20 cellular contexts compared by ENCODE assay signal in genomic region chr5:95804765-95805539, GRCh38. TPM values are rescaled to one million over a fixed set of nuclear protein-coding genes. Genes with fewer than 3 reads are reported as not detected.
DNase-seq lines count a peak whose midpoint lies in the region; ATAC-seq, FAIRE-seq and TF ChIP-seq lines count a peak whose summit lies in the region.
"Had no signal": no experiment of that assay in that cellular context is flagged by ENCODE, and none has a peak within 500 bp of the region (broad histone marks: within the 10 kb centered on the region; RNA-seq: fewer than 3 reads in every experiment).

No MANE protein-coding gene starts in this region.

- no peak overlapping the region for H3K27ac Mint-ChIP-seq in CD4-positive, alpha-beta T cell

- H3K9me3 Mint-ChIP-seq in CD4-positive, alpha-beta T cell, result no peaks in the 10 kb centered on the region
- H3K9me3 Mint-ChIP-seq: CD8-positive, alpha-beta memory T cell; H9 had no signal

- no peak overlapping the region for H3K4me3 ChIP-seq in left ventricle myocardium inferior
- H3K4me3 ChIP-seq in esophagus muscularis mucosa, result no peak overlapping the region
- H3K4me3 ChIP-seq in HepG2 (replicated peaks in 1 of 3; ENCODE audit: insufficient read depth in 1 of 3, low read depth in 2 of 3, low read length in 3 of 3), result no peak overlapping the region
- H3K4me3 ChIP-seq in small intestine (ENCODE audit: low read depth in 1 of 2, low read length in 2 of 2), result no peak overlapping the region
- H3K4me3 ChIP-seq: BLaER1 treated with 17β-estradiol and CSF1 and Interleukin-3, amounts not matched to agents 10 nM and 100 nM; GM12878 had no signal

- TF ChIP-seq POLR2A in esophagus muscularis mucosa (IDR thresholded peaks at IDR 0.05; ENCODE audit: low read depth), result no peak
- no peak for TF ChIP-seq POLR2A in HepG2 (IDR thresholded peaks at IDR 0.05; ENCODE audit: insufficient read depth in 1 of 2, low read depth in 2 of 2, low read length in 2 of 2)

- no peak overlapping the region for H3K4me3 Mint-ChIP-seq in CD4-positive, alpha-beta T cell
- H3K4me3 Mint-ChIP-seq: H9 had no signal

- H3K27ac ChIP-seq in left ventricle myocardium inferior (replicated peaks) (peak overlapping the region; percentile 82), esophagus muscularis mucosa (replicated peaks in 1 of 4) (no peak overlapping the region), HepG2 (ENCODE audit: extremely low read length, insufficient read depth, low read length) (peak overlapping the region; percentile 76), small intestine (ENCODE audit: low read depth in 1 of 2, low read length in 1 of 2) (peak overlapping the region in 1 of 2 donors; percentile 72)
- no peak overlapping the region for H3K27ac ChIP-seq in CD4-positive, alpha-beta T cell (ENCODE audit: low read depth, low read length)
- H3K27ac ChIP-seq: 22Rv1; BLaER1 treated with 17β-estradiol and CSF1 and Interleukin-3, amounts not matched to agents 10 nM and 100 nM had no signal

- POLR2A ChIA-PET in HepG2 (lab: Yijun Ruan, JAX), result interaction anchor here (0.6 to 4.1 kb wide), 3 partner anchors 17 to 39 kb away, joined by 3 to 82 read pairs (median 10); partner anchors contain the start of gene GLRX
- POLR2A ChIA-PET in CD4-positive, alpha-beta T cell (lab: Charles Lee), result interaction anchor here (6.2 kb wide), 1 partner anchor 16 kb away, joined by 157 read pairs; the partner anchor contains the start of gene GLRX

- no peak for FAIRE-seq in HepG2 (lab: Jason Lieb, UNC)
- FAIRE-seq in small intestine (lab: Jason Lieb, UNC), result no peak
- FAIRE-seq: GM12878, H1 had no signal

- H2AFZ ChIP-seq in HepG2 (ENCODE audit: low read length), result no peak overlapping the region

- H4K20me1 ChIP-seq in HepG2 (ENCODE audit: insufficient read depth, low read length), result no peaks in the 10 kb centered on the region
- H4K20me1 ChIP-seq: BLaER1 treated with 17β-estradiol and CSF1 and Interleukin-3, amounts not matched to agents 10 nM and 100 nM had no signal

- ATAC-seq in HepG2, result no peak
- no peak for ATAC-seq in CD4-positive, alpha-beta T cell (ENCODE audit: poor library complexity)
- ATAC-seq: GM12878 had no signal

- CTCF ChIA-PET in HepG2 (lab: Yijun Ruan, JAX; ENCODE audit: low intra/inter-chr PET ratio, low total read pairs), result no interaction called here
- CTCF ChIA-PET in CD4-positive, alpha-beta T cell (lab: Charles Lee), result interaction anchor here (1.9 kb wide), 1 partner anchor 24 kb away, joined by 5 read pairs; no protein-coding TSS in a partner anchor

- H3K4me2 ChIP-seq in HepG2 (ENCODE audit: low read depth, low read length), result no peak overlapping the region

- H3K27me3 ChIP-seq in left ventricle myocardium inferior (ENCODE audit: low read depth), result no peaks in the 10 kb centered on the region
- no peaks in the 10 kb centered on the region for H3K27me3 ChIP-seq in esophagus muscularis mucosa
- no peaks in the 10 kb centered on the region for H3K27me3 ChIP-seq in HepG2 (ENCODE audit: control insufficient read depth in 1 of 2, insufficient read depth in 2 of 2, low read length in 2 of 2)
- H3K27me3 ChIP-seq in small intestine (ENCODE audit: control insufficient read depth in 2 of 2, insufficient read depth in 2 of 2, low read length in 2 of 2), result no peaks in the 10 kb centered on the region
- H3K27me3 ChIP-seq in CD4-positive, alpha-beta T cell (ENCODE audit: control insufficient read depth, insufficient read depth, low read length), result no peaks in the 10 kb centered on the region
- H3K27me3 ChIP-seq: BLaER1 treated with 17β-estradiol and CSF1 and Interleukin-3, amounts not matched to agents 10 nM and 100 nM had no signal

- H3K9me3 ChIP-seq in left ventricle myocardium inferior (replicated peaks) (peaks cover 11% of the 10 kb centered on the region), esophagus muscularis mucosa (peaks cover 0 to 6% (median 0%) of the 10 kb centered on the region in 4 donors), HepG2 (ENCODE audit: low read length) (no peaks in the 10 kb centered on the region), small intestine (ENCODE audit: control insufficient read depth, low read depth) (no peaks in the 10 kb centered on the region)
- H3K9me3 ChIP-seq in CD4-positive, alpha-beta T cell (ENCODE audit: control insufficient read depth, low read length), result no peaks in the 10 kb centered on the region

- TF ChIP-seq EP300 in esophagus muscularis mucosa (IDR thresholded peaks at IDR 0.05), result no peak
- no peak for TF ChIP-seq EP300 in HepG2 (IDR thresholded peaks at IDR 0.05; ENCODE audit: low read depth in 2 of 2, low read length in 2 of 2)
- TF ChIP-seq EP300 in HepG2 (CRISPR knock-in tag; IDR thresholded peaks at IDR 0.05; ENCODE audit: borderline replicate concordance), result no peak

- DNase-seq in left ventricle myocardium inferior (no peak), cardiac septum (ENCODE audit: low spot score) (no peak), esophagus muscularis mucosa (ENCODE audit: extremely low spot score) (peak; percentile 10), HepG2 (ENCODE audit: low spot score) (no peak), small intestine (peak; percentile 95), NCI-H748 treated with DMSO at 0.1 percent for 48 hours (lab: John Stamatoyannopoulos, UW) (no peak), kidney glomerular epithelial cell (lab: John Stamatoyannopoulos, UW) (no peak)
- no peak for DNase-seq in CD4-positive, alpha-beta T cell
- DNase-seq: CD8-positive, alpha-beta memory T cell; COR-L47; DMS 273 treated with DMSO at 0.1 percent for 48 hours; DMS53; DND-41; EL; H9 had no signal

- intact Hi-C loops in left ventricle myocardium inferior (cut with micrococcal nuclease), result no loop called here
- intact Hi-C loops in cardiac septum (cut with DNase I), result no loop called here
- intact Hi-C loops in esophagus muscularis mucosa (cut with DNase I), result no loop called here
- intact Hi-C loops in HepG2 (cut with micrococcal nuclease; ENCODE audit: unreplicated experiment), result loop anchor here (5.0 kb wide), 1 partner anchor 37 kb away; no protein-coding TSS in a partner anchor
- intact Hi-C loops in CD4-positive, alpha-beta T cell (cut with DNase I, micrococcal nuclease), result loop anchor here (5.0 to 10.0 kb wide), 2 partner anchors 37 to 250 kb away; partner anchors contain the start of genes ARSK (in 1 of the 2) and SKIC3 (in 1 of the 2)

- H3K4me1 Mint-ChIP-seq in CD4-positive, alpha-beta T cell (ENCODE audit: low read depth), result peaks cover 27% of the 10 kb centered on the region

- in situ Hi-C loops in HepG2 (cut with HindIII; ENCODE audit: extremely low pct_ligation_motif_present, low pct_unique_long_range_greater_than_20kb), result no loop called here

- no peaks in the 10 kb centered on the region for H3K27me3 Mint-ChIP-seq in CD4-positive, alpha-beta T cell

- no peak for TF ChIP-seq RAD21 in HepG2 (CRISPR knock-in tag; IDR thresholded peaks at IDR 0.05)

- H3K79me2 ChIP-seq in HepG2 (ENCODE audit: insufficient read depth, low read length), result no peaks in the 10 kb centered on the region

- TF ChIP-seq CTCF in left ventricle myocardium inferior (IDR thresholded peaks at IDR 0.05; ENCODE audit: borderline replicate concordance) (no peak), esophagus muscularis mucosa (IDR thresholded peaks at IDR 0.05) (no peak), HepG2 (CRISPR knock-in tag; IDR thresholded peaks at IDR 0.05) (no peak)
- TF ChIP-seq CTCF in CD4-positive, alpha-beta T cell (IDR thresholded peaks at IDR 0.05), result no peak

- 96% methylated on average over 6 of the region's 6 CpGs for WGBS in esophagus muscularis mucosa
- WGBS in HepG2 (ENCODE audit: low lambda C conversion rate), result 80% methylated on average over 6 of the region's 6 CpGs
- 42 to 70% (median 56%) methylated on average over 6 of the region's 6 CpGs for WGBS in small intestine, 3 donors

- H3K36me3 Mint-ChIP-seq in CD4-positive, alpha-beta T cell (ENCODE audit: low read depth), result no peaks in the 10 kb centered on the region

- H3K36me3 ChIP-seq in left ventricle myocardium inferior (peaks cover 5% of the 10 kb centered on the region), esophagus muscularis mucosa (no peaks in the 10 kb centered on the region), HepG2 (replicated peaks in 1 of 2; ENCODE audit: control insufficient read depth in 1 of 2, insufficient read depth in 2 of 2, low read length in 2 of 2) (no peaks in the 10 kb centered on the region), small intestine (ENCODE audit: control insufficient read depth in 2 of 2, insufficient read depth in 2 of 2, low read length in 2 of 2) (no peaks in the 10 kb centered on the region)

- peaks cover 67% of the 10 kb centered on the region for H3K4me1 ChIP-seq in left ventricle myocardium inferior
- H3K4me1 ChIP-seq in esophagus muscularis mucosa, result peaks cover 21 to 36% (median 24%) of the 10 kb centered on the region in 4 donors
- peaks cover 67% of the 10 kb centered on the region for H3K4me1 ChIP-seq in HepG2 (ENCODE audit: insufficient read depth, low read length)
- H3K4me1 ChIP-seq in small intestine (ENCODE audit: control insufficient read depth in 2 of 2, insufficient read depth in 1 of 2, low read depth in 1 of 2, low read length in 1 of 2), result peaks cover 18 to 22% of the 10 kb centered on the region in 2 donors

- peak overlapping the region; percentile 32; the same call in 1 of the 2 replicates for H3K9ac ChIP-seq in HepG2 (ENCODE audit: insufficient read depth, low read depth, low read length)
- H3K9ac ChIP-seq: BLaER1 treated with 17β-estradiol and CSF1 and Interleukin-3, amounts not matched to agents 10 nM and 100 nM had no signal

- no TSS peak for BruUV-seq in HepG2 (replicated peaks; lab: Mats Ljungman, UMichigan)

RNA-seq across cellular contexts. Expression of gene GLRX, which starts 17.6 kb away (rescaled TPM):
- 139 TPM for total RNA-seq in left ventricle myocardium inferior
- 119 TPM for total RNA-seq in cardiac septum
- 10 to 100 TPM; 14.1 to 56.0 (median 34.0) TPM for total RNA-seq in esophagus muscularis mucosa
- 63.8 and 71.9 TPM in 2 replicates for total RNA-seq in HepG2 (2016; rRNA removed; fragmentation: Illumina TruSeq; extraction: Trizol)
- 27.6 and 30.6 TPM in 2 replicates for total RNA-seq in HepG2 (2016; cell fraction: cytosol; rRNA removed; fragmentation: Illumina TruSeq; extraction: Trizol; ENCODE audit: low read depth)
- total RNA-seq in HepG2 (2016; cell fraction: insoluble cytoplasmic fraction; rRNA removed; fragmentation: Illumina TruSeq; extraction: Trizol), result 64.8 and 79.1 TPM in 2 replicates
- 27.3 and 28.0 TPM in 2 replicates for total RNA-seq in HepG2 (2016; cell fraction: membrane; rRNA removed; fragmentation: Illumina TruSeq; extraction: Trizol)
- total RNA-seq in HepG2 (2016; cell fraction: nucleus; rRNA removed; fragmentation: Illumina TruSeq; extraction: Trizol), result 27.2 and 28.1 TPM in 2 replicates
- 499 and 615 TPM in 2 replicates for polyA plus RNA-seq in HepG2 (2011; rRNA removed)
- 393 and 503 TPM in 2 replicates for polyA plus RNA-seq in HepG2 (2011; cell fraction: cytosol; rRNA removed)
- polyA plus RNA-seq in HepG2 (2011; cell fraction: nucleus; rRNA removed), result 87.8 and 90.3 TPM in 2 replicates
- 244 and 269 TPM in 2 replicates for polyA plus RNA-seq in HepG2 (2012)
- 25.5 and 30.2 TPM in 2 replicates for polyA plus RNA-seq in HepG2 (2016; cell fraction: cytosol; fragmentation: Illumina TruSeq; extraction: Trizol; ENCODE audit: low read depth)
- 107 and 117 TPM in 2 replicates for polyA plus RNA-seq in HepG2 (2016; cell fraction: insoluble cytoplasmic fraction; fragmentation: Illumina TruSeq; extraction: Trizol; ENCODE audit: low read depth)
- 23.9 and 28.1 TPM in 2 replicates for polyA plus RNA-seq in HepG2 (2016; cell fraction: membrane; fragmentation: Illumina TruSeq; extraction: Trizol; ENCODE audit: low read depth)
- polyA plus RNA-seq in HepG2 (2016; cell fraction: nucleus; fragmentation: Illumina TruSeq; extraction: Trizol; ENCODE audit: insufficient read depth, low read depth), result 59.6 and 62.5 TPM in 2 replicates
- 44.3 and 186 TPM in 2 replicates for polyA minus RNA-seq in HepG2 (2011; rRNA and poly(A)+ RNA removed; ENCODE audit: low replicate concordance)
- 49.7 and 65.5 TPM in 2 replicates for polyA minus RNA-seq in HepG2 (2011; cell fraction: cytosol; rRNA and poly(A)+ RNA removed)
- 62.3 and 93.9 TPM in 2 replicates for polyA minus RNA-seq in HepG2 (2011; cell fraction: nucleus; rRNA and poly(A)+ RNA removed)
- 100 to 1,000 TPM; 166 to 968 (median 721) TPM for polyA plus RNA-seq in small intestine
- 10 to 100 TPM; 16.9 to 18.7 TPM for total RNA-seq in CD4-positive, alpha-beta T cell
- total RNA-seq: G401 had no signal

Comparison
In these comparisons a context has a peak if more than half of its experiments do, and no peak if none do; other contexts are left out.
1. DNase-seq: peak in esophagus muscularis mucosa (single experiment) and small intestine (single experiment); none in left ventricle myocardium inferior (single experiment), cardiac septum (single experiment), HepG2 (single experiment), CD4-positive, alpha-beta T cell (0 of 10), NCI-H748 treated with DMSO at 0.1 percent for 48 hours (single experiment) and kidney glomerular epithelial cell (single experiment).
2. H3K27ac ChIP-seq: peak in left ventricle myocardium inferior (single experiment) and HepG2 (single experiment); none in esophagus muscularis mucosa (0 of 4) and CD4-positive, alpha-beta T cell (single experiment).
3. intact Hi-C loops: an anchor here in HepG2 (5.0 kb wide) and CD4-positive, alpha-beta T cell (5.0 to 10.0 kb wide); none called in left ventricle myocardium inferior, cardiac septum and esophagus muscularis mucosa.